ENCODE assay signal across 22 cellular contexts in genomic region chr4:6350646-6351045, GRCh38.
DNase-seq lines count a peak whose midpoint lies in the region; ATAC-seq and TF ChIP-seq lines count a peak whose summit lies in the region.
"Had no signal": no experiment of that assay in that cellular context is flagged by ENCODE, and none has a peak within 500 bp of the region (broad histone marks: within the 10 kb centered on the region; RNA-seq: fewer than 3 reads in every experiment).

No MANE protein-coding gene starts in this region.

- POLR2A ChIA-PET in HEK293 (lab: Yijun Ruan, JAX), result no interaction called here

- H3K27ac ChIP-seq in right atrium auricular region (no peak overlapping the region), BLaER1 (no peak overlapping the region), HEK293 (ENCODE audit: extremely low read depth, low read depth, low read length) (no peak overlapping the region), neural cell (ENCODE audit: low read length) (peak overlapping the region; percentile 46), esophagus muscularis mucosa (replicated peaks in 1 of 4) (no peak overlapping the region)
- H3K27ac ChIP-seq: 22Rv1, A549 had no signal

- CTCF ChIA-PET in HEK293 (lab: Yijun Ruan, JAX), result no interaction called here

- TF ChIP-seq RAD21 in neural cell (conservative IDR thresholded peaks at IDR 0.05), result no peak

- peak overlapping the region; percentile 79 for H3K4me2 ChIP-seq in BLaER1
- peak overlapping the region; percentile 4 for H3K4me2 ChIP-seq in neural cell (ENCODE audit: low read length)
- H3K4me2 ChIP-seq: A549 had no signal

- DNase-seq in Right ventricle myocardium inferior (ENCODE audit: missing footprints) (peak; percentile 42), right atrium auricular region (ENCODE audit: low spot score) (no peak), hippocampal formation (lab: John Stamatoyannopoulos, UW) (no peak), esophagus muscularis mucosa (ENCODE audit: extremely low spot score) (no peak)
- DNase-seq: BE2C; C1 segment of cervical spinal cord; CD4-positive, alpha-beta memory T cell; CD4-positive, CD25-positive, alpha-beta regulatory T cell; CD8-positive, alpha-beta memory T cell; DMS 273 treated with DMSO at 0.1 percent for 48 hours; DMS153; DMS53; DMS79; DND-41; EL; GF-D8 had no signal

- H3K4me3 ChIP-seq in right atrium auricular region (no peak overlapping the region), BLaER1 (no peak overlapping the region), HEK293 (ENCODE audit: low read depth, low read length) (no peak overlapping the region), neural cell (ENCODE audit: low read length) (peak overlapping the region; percentile 11), esophagus muscularis mucosa (no peak overlapping the region)
- H3K4me3 ChIP-seq: A549 had no signal

- no peaks in the 10 kb centered on the region for H3F3A ChIP-seq in neural cell (ENCODE audit: insufficient read depth, low read length, poor library complexity, severe bottlenecking)

- 68% methylated on average over 6 of the region's 8 CpGs for WGBS in esophagus muscularis mucosa

- no peak for TF ChIP-seq POLR2A in esophagus muscularis mucosa (IDR thresholded peaks at IDR 0.05; ENCODE audit: low read depth)

- H4K20me1 ChIP-seq in BLaER1 (no peaks in the 10 kb centered on the region), neural cell (ENCODE audit: insufficient read depth) (no peaks in the 10 kb centered on the region)

- no peaks in the 10 kb centered on the region for H3K9me3 ChIP-seq in right atrium auricular region
- H3K9me3 ChIP-seq in BLaER1, result peaks cover 7% of the 10 kb centered on the region
- H3K9me3 ChIP-seq in HEK293 (ENCODE audit: control insufficient read depth, insufficient read depth, low read depth, low read length), result no peaks in the 10 kb centered on the region
- peaks cover 5% of the 10 kb centered on the region for H3K9me3 ChIP-seq in neural cell (ENCODE audit: low read length)
- H3K9me3 ChIP-seq in esophagus muscularis mucosa, result no peaks in the 10 kb centered on the region
- H3K9me3 ChIP-seq: A549, BE2C had no signal

- H3K9me2 ChIP-seq in neural cell (ENCODE audit: insufficient read depth, low read length), result no peaks in the 10 kb centered on the region

- TF ChIP-seq EP300 in neural cell (conservative IDR thresholded peaks at IDR 0.05; ENCODE audit: poor library complexity, severe bottlenecking), result no peak
- TF ChIP-seq EP300 in esophagus muscularis mucosa (IDR thresholded peaks at IDR 0.05), result no peak

- no peaks in the 10 kb centered on the region for H3K79me2 ChIP-seq in neural cell (replicated peaks; ENCODE audit: insufficient read depth, low read length)

- TF ChIP-seq CTCF in right atrium auricular region (IDR thresholded peaks at IDR 0.05) (no peak), HEK293 (tag by site-specific recombination; IDR thresholded peaks at IDR 0.05) (no peak), neural cell (IDR thresholded peaks at IDR 0.05; ENCODE audit: poor library complexity, severe bottlenecking) (no peak), esophagus muscularis mucosa (IDR thresholded peaks at IDR 0.05) (no peak)

- intact Hi-C loops in Right ventricle myocardium inferior (cut with DNase I), result no loop called here
- intact Hi-C loops in esophagus muscularis mucosa (cut with DNase I), result no loop called here

- H3K4me1 ChIP-seq in right atrium auricular region, result no peaks in the 10 kb centered on the region
- H3K4me1 ChIP-seq in BLaER1, result peaks cover 82% of the 10 kb centered on the region
- H3K4me1 ChIP-seq in HEK293 (ENCODE audit: control insufficient read depth, insufficient read depth, low read length), result no peaks in the 10 kb centered on the region
- H3K4me1 ChIP-seq in esophagus muscularis mucosa, result no peaks in the 10 kb centered on the region
- H3K4me1 ChIP-seq: A549, BE2C had no signal

- no peak overlapping the region for H2AFZ ChIP-seq in neural cell (ENCODE audit: low read depth, low read length)

- no peaks in the 10 kb centered on the region for H3K36me3 ChIP-seq in right atrium auricular region
- H3K36me3 ChIP-seq in BLaER1, result no peaks in the 10 kb centered on the region
- H3K36me3 ChIP-seq in HEK293 (ENCODE audit: control insufficient read depth in 2 of 2, insufficient read depth in 1 of 2, low read length in 2 of 2), result peaks cover 0 to 6% of the 10 kb centered on the region in 2 experiments; a peak in 1 of 3 replicates
- no peaks in the 10 kb centered on the region for H3K36me3 ChIP-seq in neural cell (ENCODE audit: insufficient read depth, low read length)
- no peaks in the 10 kb centered on the region for H3K36me3 ChIP-seq in esophagus muscularis mucosa
- H3K36me3 ChIP-seq: BE2C had no signal

- no peaks in the 10 kb centered on the region for H3K27me3 ChIP-seq in right atrium auricular region
- H3K27me3 ChIP-seq in BLaER1, result no peaks in the 10 kb centered on the region
- no peaks in the 10 kb centered on the region for H3K27me3 ChIP-seq in neural cell (ENCODE audit: insufficient read depth, low read depth, low read length)
- H3K27me3 ChIP-seq in esophagus muscularis mucosa, result peaks cover 0 to 75% (median 0%) of the 10 kb centered on the region in 4 donors
- H3K27me3 ChIP-seq: BE2C had no signal

- ATAC-seq in Right ventricle myocardium inferior (no peak), GM19455 (IDR thresholded peaks at IDR 0.05; ENCODE audit: unreplicated experiment) (no peak)
- ATAC-seq: A549 had no signal

- no peak overlapping the region for H3K9ac ChIP-seq in BLaER1
- peak overlapping the region; percentile 30 for H3K9ac ChIP-seq in neural cell (ENCODE audit: low read length)

TF ChIP-seq in HEK293, 187 proteins besides CTCF, POLR2A, EP300 and RAD21:
- peak; percentile 35 for TF ChIP-seq ZFHX2 (tag by site-specific recombination; conservative IDR thresholded peaks at IDR 0.05)
- TF ChIP-seq ZSCAN30 (tag by site-specific recombination; IDR thresholded peaks at IDR 0.05), result no peak

TF ChIP-seq in neural cell, 6 proteins besides CTCF, POLR2A, EP300 and RAD21:
- TF ChIP-seq TAF1 (IDR thresholded peaks at IDR 0.05; ENCODE audit: low read depth) (no peak), REST (IDR thresholded peaks at IDR 0.05; ENCODE audit: borderline replicate concordance) (no peak), SMC3 (conservative IDR thresholded peaks at IDR 0.05; ENCODE audit: poor library complexity) (no peak), MXI1 (conservative IDR thresholded peaks at IDR 0.05; ENCODE audit: poor library complexity, severe bottlenecking) (no peak), POLR2AphosphoS5 (IDR thresholded peaks at IDR 0.05) (no peak), EZH2 (IDR thresholded peaks at IDR 0.05; ENCODE audit: borderline replicate concordance, insufficient read depth, low read length, poor library complexity, severe bottlenecking) (no peak)
